In the genomic region with DNA sequence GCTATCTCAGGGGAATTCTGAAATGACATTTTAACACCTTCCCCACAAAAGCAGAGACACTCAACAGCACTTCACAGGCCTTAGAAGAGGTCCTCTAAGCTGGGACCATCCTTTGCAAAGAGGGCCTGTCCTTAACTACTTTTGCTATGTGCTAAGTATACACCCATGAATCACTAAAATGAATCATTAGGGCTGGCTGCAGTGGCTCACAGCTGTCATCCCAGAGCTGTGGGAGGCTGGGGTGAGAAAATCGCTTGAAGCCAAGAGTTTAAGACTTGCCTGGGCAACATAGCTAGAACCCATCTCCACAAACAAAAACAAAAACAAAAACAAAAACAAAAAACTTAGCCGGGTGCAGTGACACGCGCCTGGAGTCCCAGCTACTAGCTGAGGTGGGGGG, we compare ENCODE assay signal across 8 cellular contexts. TPM values are rescaled to one million over a fixed set of nuclear protein-coding genes. Genes with fewer than 3 reads are reported as not detected.
DNase-seq lines count a peak whose midpoint lies in the region; ATAC-seq lines count a peak whose summit lies in the region.

No MANE protein-coding gene starts in this region.

- no peaks in the 10 kb centered on the region for H3K4me1 Mint-ChIP-seq in activated T-cell treated with anti-CD3 and anti-CD28 coated beads, Interleukin-2, amount 50 U/mL, for 4 hours (ENCODE audit: low read depth)

- peak; percentile 86 to 98 for ATAC-seq in activated T-cell treated with anti-CD3 and anti-CD28 coated beads, Interleukin-2, amount 50 U/mL, for 4 hours
- no peak for ATAC-seq in HG03025 (IDR thresholded peaks at IDR 0.05; ENCODE audit: low FRiP score, unreplicated experiment)
- ATAC-seq in HG03095 (IDR thresholded peaks at IDR 0.05; ENCODE audit: unreplicated experiment): no peak
- ATAC-seq in HG02840 (IDR thresholded peaks at IDR 0.05; ENCODE audit: low FRiP score, unreplicated experiment): no peak

- in situ Hi-C loops in G401 (cut with HindIII; ENCODE audit: low sequenced_read_pairs): no loop called here

- no peaks in the 10 kb centered on the region for H3K9me3 Mint-ChIP-seq in activated T-cell treated with anti-CD3 and anti-CD28 coated beads, Interleukin-2, amount 50 U/mL, for 4 hours

- DNase-seq in A172 (ENCODE audit: low spot score) (peak; percentile 62), GOT3 (lab: John Stamatoyannopoulos, UW) (peak; percentile 3), inferior parietal cortex (ENCODE audit: extremely low spot score) (peak; percentile 34), G401 (ENCODE audit: low spot score) (no peak)
- no peak for DNase-seq in activated T-cell treated with anti-CD3 and anti-CD28 coated beads, Interleukin-2, amount 50 U/mL, for 4 hours

- H3K4me3 Mint-ChIP-seq in activated T-cell treated with anti-CD3 and anti-CD28 coated beads, Interleukin-2, amount 50 U/mL, for 4 hours: no peak overlapping the region

- H3K27me3 Mint-ChIP-seq in activated T-cell treated with anti-CD3 and anti-CD28 coated beads, Interleukin-2, amount 50 U/mL, for 4 hours (ENCODE audit: low read depth): no peaks in the 10 kb centered on the region

- peaks cover 21% of the 10 kb centered on the region for H3K36me3 Mint-ChIP-seq in activated T-cell treated with anti-CD3 and anti-CD28 coated beads, Interleukin-2, amount 50 U/mL, for 4 hours (ENCODE audit: insufficient read depth)

RNA-seq across cellular contexts. Expression of gene MELTF, which starts 53.9 kb away (rescaled TPM):
- 57.4 and 67.1 TPM in 2 replicates for total RNA-seq in A172 (2014; rRNA removed; shearing (Covaris generic))
- 1 to 10 TPM in 2 of 3 donors, under 1 TPM in 1; 0.79 to 2.7 (median 1.9) TPM for total RNA-seq in activated T-cell treated with anti-CD3 and anti-CD28 coated beads, Interleukin-2, amount 50 U/mL, for 4 hours
- 19.3 and 19.7 TPM in 2 replicates for total RNA-seq in G401 (2014; rRNA removed; shearing (Covaris generic))

Comparison
In these comparisons a context has a peak if more than half of its experiments do, and no peak if none do; other contexts are left out.
1. DNase-seq: peak in A172 (single experiment), GOT3 (single experiment) and inferior parietal cortex (single experiment); none in activated T-cell treated with anti-CD3 and anti-CD28 coated beads, Interleukin-2, amount 50 U/mL, for 4 hours (single experiment) and G401 (single experiment).
2. ATAC-seq: peak in activated T-cell treated with anti-CD3 and anti-CD28 coated beads, Interleukin-2, amount 50 U/mL, for 4 hours (2 of 2); none in HG03025 (single experiment), HG03095 (single experiment) and HG02840 (single experiment).